In genomic region chr4:153341575-153342090, GRCh38 we compare ENCODE assay signal across 2 cellular contexts.
TF ChIP-seq lines count a peak whose summit lies in the region.

No MANE protein-coding gene starts in this region.

TF ChIP-seq in SK-N-SH, 30 proteins besides CTCF, POLR2A, EP300 and RAD21 (continued from another document):
- no peak for TF ChIP-seq USF1 (IDR thresholded peaks at IDR 0.05; ENCODE audit: borderline replicate concordance, low read depth)
- TF ChIP-seq SIN3A (IDR thresholded peaks at IDR 0.05; ENCODE audit: borderline replicate concordance, low read depth, low read length) = no peak
- peak; percentile 56; the same call in 1 of the 2 replicates for TF ChIP-seq MEF2A (IDR thresholded peaks at IDR 0.05; ENCODE audit: borderline replicate concordance, low read depth)
- TF ChIP-seq PBX3 (IDR thresholded peaks at IDR 0.05) = peak; percentile 62
- TF ChIP-seq JUND (IDR thresholded peaks at IDR 0.05) = peak; percentile 32; the same call in 1 of the 2 replicates
- no peak for TF ChIP-seq NFIC (IDR thresholded peaks at IDR 0.05; ENCODE audit: borderline replicate concordance)
- no peak for TF ChIP-seq USF2 (IDR thresholded peaks at IDR 0.05; ENCODE audit: borderline replicate concordance, low read depth, low read length)
- peak; percentile 20; the same call in 1 of the 2 replicates for TF ChIP-seq TCF12 (IDR thresholded peaks at IDR 0.05)
- TF ChIP-seq RCOR1 (IDR thresholded peaks at IDR 0.05; ENCODE audit: low read length) = no peak
- no peak for TF ChIP-seq CHD2 (IDR thresholded peaks at IDR 0.05; ENCODE audit: low read length, partially characterized antibody)
- TF ChIP-seq FOSL2 (IDR thresholded peaks at IDR 0.05; ENCODE audit: borderline replicate concordance, low read depth) = peak; percentile 50; the same call in 1 of the 2 replicates
- TF ChIP-seq YY1 (IDR thresholded peaks at IDR 0.05; ENCODE audit: low read depth) = no peak
- TF ChIP-seq SMC3 (IDR thresholded peaks at IDR 0.05; ENCODE audit: low read depth, low read length) = no peak
- no peak for TF ChIP-seq ELF1 (IDR thresholded peaks at IDR 0.05)
- no peak for TF ChIP-seq MAX (IDR thresholded peaks at IDR 0.05; ENCODE audit: low read depth)
- TF ChIP-seq RXRA (IDR thresholded peaks at IDR 0.05; ENCODE audit: borderline replicate concordance, low read depth) = no peak
- no peak for TF ChIP-seq ZBTB33 (IDR thresholded peaks at IDR 0.05; ENCODE audit: borderline replicate concordance, low read depth)
- TF ChIP-seq FOXJ3 (CRISPR knock-in tag; IDR thresholded peaks at IDR 0.05) = no peak
- TF ChIP-seq TAF1 (IDR thresholded peaks at IDR 0.05; ENCODE audit: borderline replicate concordance, low read depth, low read length) = no peak
- no peak for TF ChIP-seq TEAD4 (IDR thresholded peaks at IDR 0.05; ENCODE audit: borderline replicate concordance, insufficient read depth)
- TF ChIP-seq POLR2AphosphoS5 (IDR thresholded peaks at IDR 0.05; ENCODE audit: low read depth, low read length) = no peak

TF ChIP-seq in SK-N-SH treated with all-trans-retinoic acid at 6 μM for 48 hours, 23 proteins besides CTCF, POLR2A, EP300 and RAD21 (continued from another document):
- no peak for TF ChIP-seq TSHZ2 (CRISPR knock-in tag; IDR thresholded peaks at IDR 0.05)
- TF ChIP-seq ZNF565 (CRISPR knock-in tag; conservative IDR thresholded peaks at IDR 0.05; ENCODE audit: low read depth) = no peak
- TF ChIP-seq ZNF70 (CRISPR knock-in tag; IDR thresholded peaks at IDR 0.05) = no peak
- TF ChIP-seq OSR1 (CRISPR knock-in tag; IDR thresholded peaks at IDR 0.05) = no peak
